Comparison of ENCODE assay signal across 37 cellular contexts in genomic region chr18:43710135-43710534, GRCh38.
"Had no signal": no experiment of that assay in that cellular context is flagged by ENCODE, and none has a peak within 500 bp of the region (broad histone marks: within the 10 kb centered on the region; RNA-seq: fewer than 3 reads in every experiment).

No MANE protein-coding gene starts in this region.

- H3K4me3 Mint-ChIP-seq: activated CD4-positive, alpha-beta memory T cell treated with anti-CD3 and anti-CD28 coated beads, Interleukin-2, amount 10 ng/mL, durations not matched to agents 7 days and 5 days; activated CD4-positive, alpha-beta T cell treated with anti-CD3 and anti-CD28 coated beads for 36 hours; activated CD4-positive, alpha-beta T cell treated with anti-CD3 and anti-CD28 coated beads, Interleukin-2, amount 10 ng/mL, durations not matched to agents 7 days and 5 days; activated CD8-positive, alpha-beta memory T cell treated with anti-CD3 and anti-CD28 coated beads, Interleukin-2, amount 10 ng/mL, durations not matched to agents 7 days and 5 days; activated CD8-positive, alpha-beta T cell treated with anti-CD3 and anti-CD28 coated beads, Interleukin-2, amount 10 ng/mL, durations not matched to agents 7 days and 5 days; activated naive CD4-positive, alpha-beta T cell treated with anti-CD3 and anti-CD28 coated beads for 36 hours; activated naive CD8-positive, alpha-beta T cell treated with anti-CD3 and anti-CD28 coated beads for 36 hours; activated T-cell treated with anti-CD3 and anti-CD28 coated beads, Interleukin-2, amount 50 U/mL, for 4 hours; activated T-cell treated with anti-CD3 and anti-CD28 coated beads, Interleukin-2, amount 50 U/mL, for 72 hours; activated T-helper 1 cell treated with anti-CD3 and anti-CD28 coated beads, Interleukin-12 subunit alpha, Interleukin-12 subunit beta, Interleukin-2, Interleukin-4 antibody, amounts not matched to agents 30 ng/mL and 10 ng/mL and 1 ng/mL, durations not matched to agents 14 hours and 24 hours and 36 hours; activated T-helper 17 cell treated with anti-CD3 and anti-CD28 coated beads, Interleukin-2, amount 50 U/mL, for 72 hours; T-helper 1 cell treated with Interleukin-12 subunit alpha and Interleukin-12 subunit beta and Interleukin-4 antibody, amounts not matched to agents 30 μg/mL and 1 μg/mL, for 36 hours; T-helper 2 cell treated with Interferon-gamma antibody and Interleukin-4, amounts not matched to agents 5 μg/mL and 100 μg/mL, for 36 hours had no signal

- H3K4me1 Mint-ChIP-seq: activated CD4-positive, alpha-beta memory T cell treated with anti-CD3 and anti-CD28 coated beads, Interleukin-2, amount 10 ng/mL, durations not matched to agents 7 days and 5 days; activated CD4-positive, alpha-beta T cell treated with anti-CD3 and anti-CD28 coated beads for 36 hours; activated CD4-positive, alpha-beta T cell treated with anti-CD3 and anti-CD28 coated beads, Interleukin-2, amount 10 ng/mL, durations not matched to agents 7 days and 5 days; activated CD8-positive, alpha-beta memory T cell treated with anti-CD3 and anti-CD28 coated beads, Interleukin-2, amount 10 ng/mL, durations not matched to agents 7 days and 5 days; activated naive CD8-positive, alpha-beta T cell treated with anti-CD3 and anti-CD28 coated beads for 36 hours; activated T-helper 17 cell treated with anti-CD3 and anti-CD28 coated beads, Interleukin-2, amount 50 U/mL, for 72 hours had no signal

- ATAC-seq: activated CD4-positive, alpha-beta T cell treated with anti-CD3 and anti-CD28 coated beads for 36 hours; activated CD4-positive, CD25-positive, alpha-beta regulatory T cell treated with anti-CD3 and anti-CD28 coated beads, Interleukin-2, amount 50 U/mL, for 24 hours; activated CD8-positive, alpha-beta memory T cell treated with anti-CD3 and anti-CD28 coated beads, Interleukin-2, amount 10 ng/mL, durations not matched to agents 7 days and 5 days; activated CD8-positive, alpha-beta T cell treated with anti-CD3 and anti-CD28 coated beads, Interleukin-2, amount 10 ng/mL, durations not matched to agents 7 days and 5 days; activated naive CD4-positive, alpha-beta T cell treated with anti-CD3 and anti-CD28 coated beads, Interleukin-2, amount 50 U/mL, for 72 hours; activated T-cell treated with anti-CD3 and anti-CD28 coated beads, Interleukin-2, amount 50 U/mL, for 4 hours; activated T-cell treated with anti-CD3 and anti-CD28 coated beads, Interleukin-2, amount 50 U/mL, for 72 hours; activated T-helper 17 cell treated with anti-CD3 and anti-CD28 coated beads, Interleukin-2, amount 50 U/mL, for 72 hours; body of pancreas had no signal

- H3K36me3 ChIP-seq: adrenal gland, brain microvascular endothelial cell, breast epithelium had no signal

- H3K27ac Mint-ChIP-seq: activated CD4-positive, alpha-beta memory T cell treated with anti-CD3 and anti-CD28 coated beads, Interleukin-2, amount 10 ng/mL, durations not matched to agents 7 days and 5 days; activated CD4-positive, alpha-beta T cell treated with anti-CD3 and anti-CD28 coated beads for 36 hours; activated CD4-positive, alpha-beta T cell treated with anti-CD3 and anti-CD28 coated beads, Interleukin-2, amount 10 ng/mL, durations not matched to agents 7 days and 5 days; activated CD8-positive, alpha-beta memory T cell treated with anti-CD3 and anti-CD28 coated beads, Interleukin-2, amount 10 ng/mL, durations not matched to agents 7 days and 5 days; activated CD8-positive, alpha-beta T cell treated with anti-CD3 and anti-CD28 coated beads, Interleukin-2, amount 10 ng/mL, durations not matched to agents 7 days and 5 days; activated naive CD4-positive, alpha-beta T cell treated with anti-CD3 and anti-CD28 coated beads for 36 hours; activated naive CD4-positive, alpha-beta T cell treated with anti-CD3 and anti-CD28 coated beads, Interleukin-2, amount 50 U/mL, for 72 hours; activated naive CD8-positive, alpha-beta T cell treated with anti-CD3 and anti-CD28 coated beads for 36 hours; activated T-cell treated with anti-CD3 and anti-CD28 coated beads, Interleukin-2, amount 50 U/mL, for 72 hours; activated T-helper 1 cell treated with anti-CD3 and anti-CD28 coated beads, Interleukin-12 subunit alpha, Interleukin-12 subunit beta, Interleukin-2, Interleukin-4 antibody, amounts not matched to agents 30 ng/mL and 10 ng/mL and 1 ng/mL, durations not matched to agents 14 hours and 24 hours and 36 hours; activated T-helper 17 cell treated with anti-CD3 and anti-CD28 coated beads, Interleukin-2, amount 50 U/mL, for 72 hours; T-helper 1 cell treated with Interleukin-12 subunit alpha and Interleukin-12 subunit beta and Interleukin-4 antibody, amounts not matched to agents 30 μg/mL and 1 μg/mL, for 36 hours; T-helper 2 cell treated with Interferon-gamma antibody and Interleukin-4, amounts not matched to agents 5 μg/mL and 100 μg/mL, for 36 hours had no signal

- H3K9me3 ChIP-seq: adrenal gland, body of pancreas, breast epithelium had no signal

- H3K36me3 Mint-ChIP-seq: activated CD8-positive, alpha-beta memory T cell treated with anti-CD3 and anti-CD28 coated beads, Interleukin-2, amount 10 ng/mL, durations not matched to agents 7 days and 5 days; activated naive CD4-positive, alpha-beta T cell treated with anti-CD3 and anti-CD28 coated beads, Interleukin-2, amount 50 U/mL, for 72 hours; activated naive CD8-positive, alpha-beta T cell treated with anti-CD3 and anti-CD28 coated beads for 36 hours had no signal

- H3K9me3 Mint-ChIP-seq: activated CD4-positive, alpha-beta T cell treated with anti-CD3 and anti-CD28 coated beads, Interleukin-2, amount 10 ng/mL, durations not matched to agents 7 days and 5 days; T-helper 1 cell treated with Interleukin-12 subunit alpha and Interleukin-12 subunit beta and Interleukin-4 antibody, amounts not matched to agents 30 μg/mL and 1 μg/mL, for 36 hours had no signal

- H3K27me3 ChIP-seq: adrenal gland, body of pancreas, brain microvascular endothelial cell, breast epithelium had no signal

- H3K27me3 Mint-ChIP-seq: activated CD4-positive, alpha-beta memory T cell treated with anti-CD3 and anti-CD28 coated beads, Interleukin-2, amount 10 ng/mL, durations not matched to agents 7 days and 5 days; activated CD4-positive, alpha-beta T cell treated with anti-CD3 and anti-CD28 coated beads for 36 hours; activated CD4-positive, alpha-beta T cell treated with anti-CD3 and anti-CD28 coated beads, Interleukin-2, amount 10 ng/mL, durations not matched to agents 7 days and 5 days; activated CD8-positive, alpha-beta memory T cell treated with anti-CD3 and anti-CD28 coated beads, Interleukin-2, amount 10 ng/mL, durations not matched to agents 7 days and 5 days; activated naive CD8-positive, alpha-beta T cell treated with anti-CD3 and anti-CD28 coated beads for 36 hours; activated T-helper 17 cell treated with anti-CD3 and anti-CD28 coated beads, Interleukin-2, amount 50 U/mL, for 72 hours had no signal

- DNase-seq: activated CD4-positive, alpha-beta memory T cell treated with anti-CD3 and anti-CD28 coated beads, Interleukin-2, amount 10 ng/mL, durations not matched to agents 7 days and 5 days; activated CD4-positive, alpha-beta T cell treated with anti-CD3 and anti-CD28 coated beads for 1 hour; activated CD4-positive, alpha-beta T cell treated with anti-CD3 and anti-CD28 coated beads for 36 hours; activated CD4-positive, alpha-beta T cell treated with anti-CD3 and anti-CD28 coated beads for 48 hours; activated CD4-positive, alpha-beta T cell treated with anti-CD3 and anti-CD28 coated beads, Interleukin-2, amount 10 ng/mL, durations not matched to agents 7 days and 5 days; activated CD4-positive, alpha-beta T cell treated with anti-CD3 and anti-CD28 coated beads, Interleukin-2, amount 50 U/mL, for 48 hours; activated CD4-positive, CD25-positive, alpha-beta regulatory T cell; activated CD8-positive, alpha-beta memory T cell treated with anti-CD3 and anti-CD28 coated beads for 24 hours; activated CD8-positive, alpha-beta memory T cell treated with anti-CD3 and anti-CD28 coated beads, Interleukin-2, amount 10 ng/mL, durations not matched to agents 7 days and 5 days; activated CD8-positive, alpha-beta memory T cell treated with anti-CD3 and anti-CD28 coated beads, Interleukin-2, amount 50 U/mL, for 48 hours; activated CD8-positive, alpha-beta T cell treated with anti-CD3 and anti-CD28 coated beads, Interleukin-2, amount 10 ng/mL, durations not matched to agents 7 days and 5 days; activated effector memory CD4-positive, alpha-beta T cell treated with anti-CD3 and anti-CD28 coated beads, Interleukin-2, amount 50 U/mL, for 16 hours; activated gamma-delta T cell treated with Interleukin-2 at 50 U/mL for 16 hours; activated naive CD4-positive, alpha-beta T cell; activated naive CD4-positive, alpha-beta T cell treated with anti-CD3 and anti-CD28 coated beads for 36 hours; activated naive CD4-positive, alpha-beta T cell treated with anti-CD3 and anti-CD28 coated beads, Interleukin-2, amount 50 U/mL, for 16 hours; activated naive CD8-positive, alpha-beta T cell treated with anti-CD3 and anti-CD28 coated beads for 36 hours; activated T-cell treated with anti-CD3 and anti-CD28 coated beads, Interleukin-2, amount 50 U/mL, for 1 hour; activated T-cell treated with anti-CD3 and anti-CD28 coated beads, Interleukin-2, amount 50 U/mL, for 4 hours; activated T-cell treated with anti-CD3 and anti-CD28 coated beads, Interleukin-2, amount 50 U/mL, for 72 hours; adrenal gland; amniotic stem cell; aorta; body of pancreas; brain microvascular endothelial cell; central memory CD4-positive, alpha-beta T cell; T-helper 1 cell; T-helper 2 cell; T-helper 9 cell had no signal

- H3K4me3 ChIP-seq: adrenal gland, body of pancreas, breast epithelium had no signal

- H3K27ac ChIP-seq: adrenal gland, body of pancreas, brain microvascular endothelial cell, breast epithelium, VCaP had no signal

- H3K4me1 ChIP-seq: adrenal gland, body of pancreas, breast epithelium had no signal
